ENCODE assay signal across 8 cellular contexts in genomic region chr1:223712856-223713494, GRCh38. TPM values are rescaled to one million over a fixed set of nuclear protein-coding genes. Genes with fewer than 3 reads are reported as not detected.
DNase-seq lines count a peak whose midpoint lies in the region; ATAC-seq and TF ChIP-seq lines count a peak whose summit lies in the region.

No MANE protein-coding gene starts in this region.

- no peak for DNase-seq in AG10803 (ENCODE audit: low read depth)
- peak; percentile 34 for DNase-seq in activated CD4-positive, alpha-beta T cell treated with anti-CD3 and anti-CD28 coated beads, Interleukin-2, amount 10 ng/mL, durations not matched to agents 7 days and 5 days
- DNase-seq in tibial artery = peak; percentile 28 to 74
- DNase-seq in AG08395 (ENCODE audit: low spot score) = no peak

- H3K27me3 ChIP-seq in endocrine pancreas (ENCODE audit: control insufficient read depth, insufficient read depth, low read length) = no peaks in the 10 kb centered on the region
- no peaks in the 10 kb centered on the region for H3K27me3 ChIP-seq in muscle layer of duodenum (ENCODE audit: low read depth, low read length)
- no peaks in the 10 kb centered on the region for H3K27me3 ChIP-seq in tibial artery

- H3K36me3 ChIP-seq in endocrine pancreas (ENCODE audit: control insufficient read depth, insufficient read depth, low read length) (no peaks in the 10 kb centered on the region), muscle layer of duodenum (ENCODE audit: control insufficient read depth in 1 of 2, insufficient read depth in 2 of 2, low read length in 2 of 2) (peaks cover 7 to 10% of the 10 kb centered on the region in 2 donors), tibial artery (peaks cover 3 to 10% (median 9%) of the 10 kb centered on the region in 3 donors)

- peaks cover 1% of the 10 kb centered on the region for H3K27me3 Mint-ChIP-seq in activated CD4-positive, alpha-beta T cell treated with anti-CD3 and anti-CD28 coated beads, Interleukin-2, amount 10 ng/mL, durations not matched to agents 7 days and 5 days

- peak overlapping the region; percentile 95 for H3K9ac ChIP-seq in endocrine pancreas (ENCODE audit: control insufficient read depth, insufficient read depth, low read length)

- CTCF ChIA-PET in activated CD4-positive, alpha-beta T cell treated with anti-CD3 and anti-CD28 coated beads, Interleukin-2, amount 10 ng/mL, durations not matched to agents 7 days and 5 days (lab: Charles Lee) = interaction anchor here (0.6 to 4.8 kb wide), 6 partner anchors 8 to 45 kb away, joined by 3 to 31 read pairs (median 7); no protein-coding TSS in a partner anchor

- H3K4me3 Mint-ChIP-seq in activated CD4-positive, alpha-beta T cell treated with anti-CD3 and anti-CD28 coated beads, Interleukin-2, amount 10 ng/mL, durations not matched to agents 7 days and 5 days = peak overlapping the region; percentile 78

- ATAC-seq in GM19372 (IDR thresholded peaks at IDR 0.05; ENCODE audit: low read depth, unreplicated experiment) (peak; percentile 28), HG03432 (IDR thresholded peaks at IDR 0.05; ENCODE audit: unreplicated experiment) (peak; percentile 31)

- H3K4me1 Mint-ChIP-seq in activated CD4-positive, alpha-beta T cell treated with anti-CD3 and anti-CD28 coated beads, Interleukin-2, amount 10 ng/mL, durations not matched to agents 7 days and 5 days = peaks cover 67% of the 10 kb centered on the region

- TF ChIP-seq CTCF in AG10803 (conservative IDR thresholded peaks at IDR 0.05; ENCODE audit: low read length) = no peak
- TF ChIP-seq CTCF in tibial artery (IDR thresholded peaks at IDR 0.05) = no peak

- H3K9me3 Mint-ChIP-seq in activated CD4-positive, alpha-beta T cell treated with anti-CD3 and anti-CD28 coated beads, Interleukin-2, amount 10 ng/mL, durations not matched to agents 7 days and 5 days = no peaks in the 10 kb centered on the region

- H3K27ac ChIP-seq in muscle layer of duodenum (ENCODE audit: low read length) (peak overlapping the region; percentile 93), tibial artery (peak overlapping the region; percentile 85 to 90)

- peak overlapping the region; percentile 87 for H3K27ac Mint-ChIP-seq in activated CD4-positive, alpha-beta T cell treated with anti-CD3 and anti-CD28 coated beads, Interleukin-2, amount 10 ng/mL, durations not matched to agents 7 days and 5 days

- no peaks in the 10 kb centered on the region for H3K4me1 ChIP-seq in endocrine pancreas (ENCODE audit: control insufficient read depth, insufficient read depth, low read length)
- peaks cover 31 to 35% of the 10 kb centered on the region in 2 donors for H3K4me1 ChIP-seq in muscle layer of duodenum (ENCODE audit: control insufficient read depth in 1 of 2, insufficient read depth in 2 of 2, low read length in 2 of 2)
- peaks cover 0 to 60% (median 50%) of the 10 kb centered on the region in 4 donors for H3K4me1 ChIP-seq in tibial artery

- intact Hi-C loops in tibial artery (cut with DNase I; ENCODE audit: low total_unique reads) = loop anchor here (2.0 kb wide), 1 partner anchor 36 kb away; no protein-coding TSS in a partner anchor

- H3K9me3 ChIP-seq in endocrine pancreas (ENCODE audit: control insufficient read depth, low read length) = no peaks in the 10 kb centered on the region
- no peaks in the 10 kb centered on the region for H3K9me3 ChIP-seq in muscle layer of duodenum (ENCODE audit: control insufficient read depth in 1 of 2, low read length in 2 of 2)
- H3K9me3 ChIP-seq in tibial artery = no peaks in the 10 kb centered on the region

- H3K36me3 Mint-ChIP-seq in activated CD4-positive, alpha-beta T cell treated with anti-CD3 and anti-CD28 coated beads, Interleukin-2, amount 10 ng/mL, durations not matched to agents 7 days and 5 days (ENCODE audit: low read depth) = peaks cover 39% of the 10 kb centered on the region

- POLR2A ChIA-PET in activated CD4-positive, alpha-beta T cell treated with anti-CD3 and anti-CD28 coated beads, Interleukin-2, amount 10 ng/mL, durations not matched to agents 7 days and 5 days (lab: Charles Lee) = no interaction called here

- H3K4me3 ChIP-seq in AG10803 (ENCODE audit: low read length) (peak overlapping the region; percentile 91), endocrine pancreas (ENCODE audit: control insufficient read depth, insufficient read depth, low read length) (peak overlapping the region; percentile 70), muscle layer of duodenum (ENCODE audit: low read depth in 1 of 2, low read length in 2 of 2) (peak overlapping the region; percentile 64 to 92), tibial artery (peak overlapping the region; percentile 66 to 71)

RNA-seq across cellular contexts. Expression of gene CAPN2, which starts 0.6 kb away (rescaled TPM):
- 100 to 1,000 TPM; 206 to 207 TPM for total RNA-seq in activated CD4-positive, alpha-beta T cell treated with anti-CD3 and anti-CD28 coated beads, Interleukin-2, amount 10 ng/mL, durations not matched to agents 7 days and 5 days

RNA-seq across cellular contexts. Expression of gene CAPN8, which starts 47.5 kb away (rescaled TPM):
- not detected for total RNA-seq in activated CD4-positive, alpha-beta T cell treated with anti-CD3 and anti-CD28 coated beads, Interleukin-2, amount 10 ng/mL, durations not matched to agents 7 days and 5 days

Comparison
In these comparisons a context has a peak if more than half of its experiments do, and no peak if none do; other contexts are left out.
1. DNase-seq: peak in activated CD4-positive, alpha-beta T cell treated with anti-CD3 and anti-CD28 coated beads, Interleukin-2, amount 10 ng/mL, durations not matched to agents 7 days and 5 days (single experiment) and tibial artery (2 of 2); none in AG10803 (single experiment) and AG08395 (single experiment).
2. Peak in every context shown above with its lines, with median percentiles within 50 percentile points of each other: H3K4me3 ChIP-seq.